ENCODE assay signal across 1 cellular context in the genomic region with DNA sequence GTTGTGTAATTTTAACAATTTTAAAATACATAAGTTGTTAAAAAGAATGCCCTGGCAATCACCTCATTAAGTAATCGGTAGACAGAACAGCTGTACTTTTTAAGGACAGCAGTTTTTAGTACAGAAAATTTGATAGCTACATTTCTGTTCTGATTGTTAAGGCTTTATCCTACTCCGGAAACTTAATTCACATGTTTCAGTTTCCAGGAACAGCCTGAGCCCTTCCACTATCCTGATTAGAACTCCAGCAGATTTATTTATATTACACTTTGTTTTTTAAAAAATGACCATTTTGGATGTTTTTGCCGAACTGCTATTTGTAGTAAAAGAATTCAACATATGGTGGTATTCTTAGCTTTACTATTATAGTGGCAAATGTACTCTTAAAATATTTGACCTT.
TF ChIP-seq lines count a peak whose summit lies in the region.

No MANE protein-coding gene starts in this region.

TF ChIP-seq in IMR-90, 13 proteins besides CTCF, POLR2A, EP300 and RAD21:
- no peak for TF ChIP-seq RCOR1 (IDR thresholded peaks at IDR 0.05; ENCODE audit: insufficient replicate concordance, low read length)
- TF ChIP-seq FOS (IDR thresholded peaks at IDR 0.05; ENCODE audit: low read depth, low read length) = no peak
- TF ChIP-seq, protein P1, sequence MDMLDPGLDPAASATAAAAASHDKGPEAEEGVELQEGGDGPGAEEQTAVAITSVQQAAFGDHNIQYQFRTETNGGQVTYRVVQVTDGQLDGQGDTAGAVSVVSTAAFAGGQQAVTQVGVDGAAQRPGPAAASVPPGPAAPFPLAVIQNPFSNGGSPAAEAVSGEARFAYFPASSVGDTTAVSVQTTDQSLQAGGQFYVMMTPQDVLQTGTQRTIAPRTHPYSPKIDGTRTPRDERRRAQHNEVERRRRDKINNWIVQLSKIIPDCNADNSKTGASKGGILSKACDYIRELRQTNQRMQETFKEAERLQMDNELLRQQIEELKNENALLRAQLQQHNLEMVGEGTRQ (IDR thresholded peaks at IDR 0.05; ENCODE audit: low read depth, low read length) = no peak
- no peak for TF ChIP-seq MAZ (IDR thresholded peaks at IDR 0.05; ENCODE audit: borderline replicate concordance, low read depth, low read length)
- TF ChIP-seq SMC3 (IDR thresholded peaks at IDR 0.05; ENCODE audit: low read depth, low read length) = no peak
- no peak for TF ChIP-seq BHLHE40 (IDR thresholded peaks at IDR 0.05; ENCODE audit: low read depth, low read length)
- no peak for TF ChIP-seq CHD1 (IDR thresholded peaks at IDR 0.05; ENCODE audit: low read depth, low read length)
- TF ChIP-seq, protein P2, sequence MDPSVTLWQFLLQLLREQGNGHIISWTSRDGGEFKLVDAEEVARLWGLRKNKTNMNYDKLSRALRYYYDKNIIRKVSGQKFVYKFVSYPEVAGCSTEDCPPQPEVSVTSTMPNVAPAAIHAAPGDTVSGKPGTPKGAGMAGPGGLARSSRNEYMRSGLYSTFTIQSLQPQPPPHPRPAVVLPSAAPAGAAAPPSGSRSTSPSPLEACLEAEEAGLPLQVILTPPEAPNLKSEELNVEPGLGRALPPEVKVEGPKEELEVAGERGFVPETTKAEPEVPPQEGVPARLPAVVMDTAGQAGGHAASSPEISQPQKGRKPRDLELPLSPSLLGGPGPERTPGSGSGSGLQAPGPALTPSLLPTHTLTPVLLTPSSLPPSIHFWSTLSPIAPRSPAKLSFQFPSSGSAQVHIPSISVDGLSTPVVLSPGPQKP (IDR thresholded peaks at IDR 0.05; ENCODE audit: borderline replicate concordance, low read depth, low read length) = no peak
- TF ChIP-seq CEBPB (IDR thresholded peaks at IDR 0.05; ENCODE audit: low read depth, low read length) = no peak
- TF ChIP-seq MXI1 (IDR thresholded peaks at IDR 0.05; ENCODE audit: borderline replicate concordance, low read depth, low read length) = no peak
- TF ChIP-seq NFE2L2 (IDR thresholded peaks at IDR 0.05; ENCODE audit: low read depth, low read length) = no peak
- no peak for TF ChIP-seq MAFK (IDR thresholded peaks at IDR 0.05; ENCODE audit: low read depth, low read length)
- no peak for TF ChIP-seq RFX5 (IDR thresholded peaks at IDR 0.05; ENCODE audit: low read depth, low read length)
